ENCODE assay signal across 8 cellular contexts in genomic region chr2:192775011-192775410, GRCh38.
"Had no signal": no experiment of that assay in that cellular context is flagged by ENCODE, and none has a peak within 500 bp of the region (broad histone marks: within the 10 kb centered on the region; RNA-seq: fewer than 3 reads in every experiment).

No MANE protein-coding gene starts in this region.

- ATAC-seq: GM23338, HCT116 had no signal

- H3K4me3 Mint-ChIP-seq: GM23338, H9, HFFc6 had no signal

- H3K27ac Mint-ChIP-seq: GM23338, H9, HFFc6 had no signal

- H3K4me1 Mint-ChIP-seq: GM23338, H9 had no signal

- DNase-seq: GM23248, GOT3, H7, H9, HCEC 1CT, HFFc6 had no signal
